In genomic region chr3:20316238-20316637, GRCh38 we compare ENCODE assay signal across 26 cellular contexts.
A peak's percentile ranks its signal among the peaks of the same experiment; 100 is the strongest.
DNase-seq lines count a peak whose midpoint lies in the region; ATAC-seq and TF ChIP-seq lines count a peak whose summit lies in the region.
"Had no signal": no experiment of that assay in that cellular context is flagged by ENCODE, and none has a peak within 500 bp of the region (broad histone marks: within the 10 kb centered on the region; RNA-seq: fewer than 3 reads in every experiment).

No MANE protein-coding gene starts in this region.

- H3K27me3 ChIP-seq in adipocyte (replicated peaks; ENCODE audit: control insufficient read depth, insufficient read depth, low read length), result no peaks in the 10 kb centered on the region
- H3K27me3 ChIP-seq in suprapubic skin, result no peaks in the 10 kb centered on the region
- H3K27me3 ChIP-seq: BLaER1, cardiac muscle cell, dorsolateral prefrontal cortex, sigmoid colon had no signal

- no peak for ATAC-seq in GM19467 (IDR thresholded peaks at IDR 0.05; ENCODE audit: unreplicated experiment)
- ATAC-seq: activated CD8-positive, alpha-beta memory T cell treated with anti-CD3 and anti-CD28 coated beads, Interleukin-2, amount 10 ng/mL, durations not matched to agents 7 days and 5 days; activated T-cell treated with anti-CD3 and anti-CD28 coated beads, Interleukin-2, amount 50 U/mL, for 72 hours; GM12878; natural killer cell treated with Interleukin-12 subunit alpha and Interleukin-12 subunit beta and Interleukin-15 and Interleukin-18, amount 100 ng/mL, for 72 hours; stimulated activated naive CD8-positive, alpha-beta T cell treated with anti-CD3 and anti-CD28 coated beads, Interleukin-15, Interleukin-2, amounts not matched to agents 100 U/mL and 50 U/mL, for 24 hours; WTC11 had no signal

- no peak for TF ChIP-seq EP300 in suprapubic skin (IDR thresholded peaks at IDR 0.05)

- no peak overlapping the region for H3K9ac ChIP-seq in adipocyte (ENCODE audit: low read length)
- H3K9ac ChIP-seq: BLaER1, KMS-11 had no signal

- DNase-seq in COLO829 (ENCODE audit: low spot score), result peak; percentile 2
- peak; percentile 14 for DNase-seq in adipocyte (ENCODE audit: low read depth)
- DNase-seq in foreskin melanocyte, result peak; percentile 93
- peak; percentile 75 for DNase-seq in renal cortical epithelial cell (ENCODE audit: low read depth)
- no peak for DNase-seq in suprapubic skin (ENCODE audit: low spot score in 2 of 2)
- DNase-seq in GM19240 (ENCODE audit: insufficient read length, low spot score), result no peak
- DNase-seq in HK-2 (ENCODE audit: unreplicated experiment), result no peak
- DNase-seq: activated CD4-positive, alpha-beta T cell treated with anti-CD3 and anti-CD28 coated beads, Interleukin-2, amount 50 U/mL, for 1 hour; activated CD8-positive, alpha-beta memory T cell treated with anti-CD3 and anti-CD28 coated beads, Interleukin-2, amount 10 ng/mL, durations not matched to agents 7 days and 5 days; activated naive CD4-positive, alpha-beta T cell treated with Interleukin-2 at 50 U/mL for 16 hours; activated T-cell treated with anti-CD3 and anti-CD28 coated beads, Interleukin-2, amount 50 U/mL, for 72 hours; amniotic stem cell; DND-41; left ventricle myocardium inferior; MV-4-11; sigmoid colon; stimulated activated CD4-positive, alpha-beta T cell treated with anti-CD3 and anti-CD28 coated beads, Interleukin-15, amount 100 ng/mL, for 24 hours; stimulated activated naive CD8-positive, alpha-beta T cell treated with anti-CD3 and anti-CD28 coated beads, Interleukin-15, Interleukin-2, amounts not matched to agents 100 U/mL and 50 U/mL, for 24 hours had no signal

- no peaks in the 10 kb centered on the region for H3K9me3 ChIP-seq in adipocyte (ENCODE audit: control insufficient read depth, low read length)
- H3K9me3 ChIP-seq in suprapubic skin, result no peaks in the 10 kb centered on the region
- H3K9me3 ChIP-seq: BLaER1, left ventricle myocardium inferior, sigmoid colon had no signal

- TF ChIP-seq POLR2A in suprapubic skin (IDR thresholded peaks at IDR 0.05), result no peak

- H3K27ac ChIP-seq in suprapubic skin, result no peak overlapping the region
- H3K27ac ChIP-seq: BLaER1, cardiac muscle cell, dorsolateral prefrontal cortex, KMS-11, left ventricle myocardium inferior had no signal

- H3K4me1 ChIP-seq in adipocyte (ENCODE audit: control insufficient read depth, insufficient read depth, low read length) (no peaks in the 10 kb centered on the region), suprapubic skin (no peaks in the 10 kb centered on the region)
- H3K4me1 ChIP-seq: BLaER1 had no signal

- TF ChIP-seq CTCF in suprapubic skin (IDR thresholded peaks at IDR 0.05), result no peak

- H3K36me3 ChIP-seq in adipocyte (ENCODE audit: control insufficient read depth, insufficient read depth, low read length, severe bottlenecking) (no peaks in the 10 kb centered on the region), suprapubic skin (no peaks in the 10 kb centered on the region)
- H3K36me3 ChIP-seq: BLaER1, cardiac muscle cell, left ventricle myocardium inferior, sigmoid colon had no signal

- no peak overlapping the region for H3K4me3 ChIP-seq in adipocyte (ENCODE audit: low read length)
- no peak overlapping the region for H3K4me3 ChIP-seq in suprapubic skin
- H3K4me3 ChIP-seq: BLaER1, cardiac muscle cell, dorsolateral prefrontal cortex, GM12878, left ventricle myocardium inferior, sigmoid colon had no signal

- 14% methylated on average over 1 of the region's 1 CpG for WGBS in suprapubic skin

Comparison
In these comparisons a context has a peak if more than half of its experiments do, and no peak if none do; other contexts are left out.
1. DNase-seq: peak in COLO829 (single experiment), adipocyte (single experiment), foreskin melanocyte (single experiment) and renal cortical epithelial cell (single experiment); none in suprapubic skin (0 of 2), GM19240 (single experiment) and HK-2 (single experiment).